ENCODE assay signal across 19 cellular contexts in the genomic region with DNA sequence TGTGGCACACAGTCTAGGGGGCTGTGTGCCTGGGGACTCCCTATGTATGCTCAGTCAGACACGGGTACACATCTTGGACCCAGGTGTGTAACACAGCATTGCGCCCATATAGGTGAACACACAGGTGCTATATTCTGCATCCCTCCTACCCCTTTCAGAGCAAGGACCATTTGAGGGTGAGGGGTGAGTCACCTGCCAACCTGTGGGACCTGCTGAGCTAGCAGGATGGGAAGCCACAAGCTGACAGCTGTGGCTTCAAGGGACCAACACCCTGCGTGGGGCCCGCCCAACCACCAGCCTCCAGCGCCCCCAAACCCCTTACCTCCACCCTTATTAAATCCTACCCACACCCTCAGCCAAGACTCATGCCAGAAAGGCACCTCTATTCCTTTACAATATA. TPM values are rescaled to one million over a fixed set of nuclear protein-coding genes. Genes with fewer than 3 reads are reported as not detected.
DNase-seq lines count a peak whose midpoint lies in the region; ATAC-seq, FAIRE-seq and TF ChIP-seq lines count a peak whose summit lies in the region.
"Had no signal": no experiment of that assay in that cellular context is flagged by ENCODE, and none has a peak within 500 bp of the region (broad histone marks: within the 10 kb centered on the region; RNA-seq: fewer than 3 reads in every experiment).

No MANE protein-coding gene starts in this region.

- no peaks in the 10 kb centered on the region for H3K27me3 Mint-ChIP-seq in activated T-cell treated with anti-CD3 and anti-CD28 coated beads, Interleukin-2, amount 50 U/mL, for 72 hours (ENCODE audit: low read depth)
- peaks cover 0 to 11% (median 0%) of the 10 kb centered on the region in 5 donors for H3K27me3 Mint-ChIP-seq in naive thymus-derived CD4-positive, alpha-beta T cell

- no peaks in the 10 kb centered on the region for H3K27me3 ChIP-seq in naive thymus-derived CD4-positive, alpha-beta T cell (ENCODE audit: control insufficient read depth in 2 of 2, insufficient read depth in 2 of 2, low read length in 2 of 2)
- H3K27me3 ChIP-seq: neutrophil, testis had no signal

- ATAC-seq in activated T-cell treated with anti-CD3 and anti-CD28 coated beads, Interleukin-2, amount 50 U/mL, for 72 hours (replicated peaks in 1 of 2) = no peak
- no peak for ATAC-seq in naive thymus-derived CD4-positive, alpha-beta T cell
- ATAC-seq: HCT116, lower lobe of right lung, sciatic nerve had no signal

- no peak for FAIRE-seq in frontal cortex (lab: Jason Lieb, UNC)

- peak overlapping the region in 1 of 2 donors; percentile 31 for H3K4me3 Mint-ChIP-seq in activated T-cell treated with anti-CD3 and anti-CD28 coated beads, Interleukin-2, amount 50 U/mL, for 72 hours
- H3K4me3 Mint-ChIP-seq in naive thymus-derived CD4-positive, alpha-beta T cell = peak overlapping the region; percentile 54 to 89 (median 84)

- H3K36me3 ChIP-seq in HEK293 (ENCODE audit: control insufficient read depth in 2 of 2, insufficient read depth in 1 of 2, low read length in 2 of 2) = no peaks in the 10 kb centered on the region
- H3K36me3 ChIP-seq in naive thymus-derived CD4-positive, alpha-beta T cell (ENCODE audit: control insufficient read depth in 2 of 3, insufficient read depth in 3 of 3, low read length in 3 of 3) = no peaks in the 10 kb centered on the region
- H3K36me3 ChIP-seq: lower lobe of right lung, neutrophil had no signal

- 0 out of 2 replicates have a peak, but pooled peaks cover 3% of the 10 kb centered on the region for H3K4me1 ChIP-seq in HEK293 (ENCODE audit: control insufficient read depth, insufficient read depth, low read length)
- H3K4me1 ChIP-seq in naive thymus-derived CD4-positive, alpha-beta T cell (ENCODE audit: control insufficient read depth in 2 of 2, insufficient read depth in 2 of 2, low read length in 2 of 2) = peaks cover 34 to 44% of the 10 kb centered on the region in 2 donors
- H3K4me1 ChIP-seq: testis had no signal

- H3K4me1 Mint-ChIP-seq in activated T-cell treated with anti-CD3 and anti-CD28 coated beads, Interleukin-2, amount 50 U/mL, for 72 hours (ENCODE audit: low read depth) = peaks cover 49% of the 10 kb centered on the region
- H3K4me1 Mint-ChIP-seq in naive thymus-derived CD4-positive, alpha-beta T cell = peaks cover 31 to 54% (median 45%) of the 10 kb centered on the region in 7 donors

- intact Hi-C loops in naive thymus-derived CD4-positive, alpha-beta T cell (cut with micrococcal nuclease) = loop anchor here in 1 of 2 donors (5.0 kb wide), 1 partner anchor 95 kb away; no protein-coding TSS in a partner anchor

- TF ChIP-seq CTCF in HEK293 (tag by site-specific recombination; IDR thresholded peaks at IDR 0.05) = no peak

- H3K9me3 Mint-ChIP-seq in activated T-cell treated with anti-CD3 and anti-CD28 coated beads, Interleukin-2, amount 50 U/mL, for 72 hours = no peaks in the 10 kb centered on the region
- H3K9me3 Mint-ChIP-seq in naive thymus-derived CD4-positive, alpha-beta T cell = no peaks in the 10 kb centered on the region

- H3K9me3 ChIP-seq in HEK293 (ENCODE audit: control insufficient read depth, insufficient read depth, low read depth, low read length) = no peaks in the 10 kb centered on the region
- H3K9me3 ChIP-seq in naive thymus-derived CD4-positive, alpha-beta T cell (ENCODE audit: control insufficient read depth in 2 of 3, low read length in 3 of 3) = no peaks in the 10 kb centered on the region
- H3K9me3 ChIP-seq: lower lobe of right lung, neutrophil, testis had no signal

- POLR2A ChIA-PET in HEK293 (lab: Yijun Ruan, JAX) = no interaction called here
- POLR2A ChIA-PET in naive thymus-derived CD4-positive, alpha-beta T cell (lab: Charles Lee) = interaction anchor here (0.9 to 6.1 kb wide), 10 partner anchors 9 to 57 kb away, joined by 3 to 102 read pairs (median 7); partner anchors contain the start of genes AQP3 and NOL6

- H3K27ac Mint-ChIP-seq in activated T-cell treated with anti-CD3 and anti-CD28 coated beads, Interleukin-2, amount 50 U/mL, for 72 hours = no peak overlapping the region
- H3K27ac Mint-ChIP-seq in naive thymus-derived CD4-positive, alpha-beta T cell = peak overlapping the region; percentile 90 to 99 (median 97)

- DNase-seq in T-helper 2 cell (peak in 3 of 5 experiments; percentile 14 to 59 (median 54)), frontal cortex (ENCODE audit: low spot score in 2 of 2) (no peak), middle frontal gyrus (ENCODE audit: extremely low spot score, low spot score) (no peak), Ammon's horn (ENCODE audit: low spot score) (no peak), NCI-H774 (lab: John Stamatoyannopoulos, UW) (no peak)
- peak; percentile 18 to 29 for DNase-seq in activated T-cell treated with anti-CD3 and anti-CD28 coated beads, Interleukin-2, amount 50 U/mL, for 72 hours
- DNase-seq in naive thymus-derived CD4-positive, alpha-beta T cell = peak in 6 of 9 donors; percentile 11 to 34 (median 26)
- DNase-seq: COR-L47, hypothalamus, lower lobe of right lung, NCI-H1930, testis had no signal

- no peak overlapping the region for H3K4me3 ChIP-seq in HEK293 (ENCODE audit: low read depth, low read length)
- peak overlapping the region; percentile 14 for H3K4me3 ChIP-seq in naive thymus-derived CD4-positive, alpha-beta T cell (ENCODE audit: low read length)
- H3K4me3 ChIP-seq: lower lobe of right lung, testis had no signal

- H3K36me3 Mint-ChIP-seq in activated T-cell treated with anti-CD3 and anti-CD28 coated beads, Interleukin-2, amount 50 U/mL, for 72 hours (ENCODE audit: insufficient read depth in 2 of 2) = no peaks in the 10 kb centered on the region
- H3K36me3 Mint-ChIP-seq in naive thymus-derived CD4-positive, alpha-beta T cell = no peaks in the 10 kb centered on the region

- CTCF ChIA-PET in HEK293 (lab: Yijun Ruan, JAX) = interaction anchor here (0.7 to 6.4 kb wide), 7 partner anchors 10 to 63 kb away, joined by 3 to 51 read pairs (median 16); partner anchors contain the start of genes AQP3 and AQP7
- CTCF ChIA-PET in naive thymus-derived CD4-positive, alpha-beta T cell (lab: Charles Lee) = interaction anchor here (1.0 to 12.1 kb wide), 9 partner anchors 12 to 79 kb away, joined by 3 to 134 read pairs (median 8); partner anchors contain the start of gene AQP3

- no peak overlapping the region for H3K27ac ChIP-seq in HEK293 (ENCODE audit: extremely low read depth, low read depth, low read length)
- H3K27ac ChIP-seq in naive thymus-derived CD4-positive, alpha-beta T cell (ENCODE audit: low read depth, low read length) = peak overlapping the region; percentile 75
- H3K27ac ChIP-seq: HL-60, neutrophil, testis had no signal

TF ChIP-seq in HEK293, 187 proteins besides CTCF, POLR2A, EP300 and RAD21:
- TF ChIP-seq, protein P1, sequence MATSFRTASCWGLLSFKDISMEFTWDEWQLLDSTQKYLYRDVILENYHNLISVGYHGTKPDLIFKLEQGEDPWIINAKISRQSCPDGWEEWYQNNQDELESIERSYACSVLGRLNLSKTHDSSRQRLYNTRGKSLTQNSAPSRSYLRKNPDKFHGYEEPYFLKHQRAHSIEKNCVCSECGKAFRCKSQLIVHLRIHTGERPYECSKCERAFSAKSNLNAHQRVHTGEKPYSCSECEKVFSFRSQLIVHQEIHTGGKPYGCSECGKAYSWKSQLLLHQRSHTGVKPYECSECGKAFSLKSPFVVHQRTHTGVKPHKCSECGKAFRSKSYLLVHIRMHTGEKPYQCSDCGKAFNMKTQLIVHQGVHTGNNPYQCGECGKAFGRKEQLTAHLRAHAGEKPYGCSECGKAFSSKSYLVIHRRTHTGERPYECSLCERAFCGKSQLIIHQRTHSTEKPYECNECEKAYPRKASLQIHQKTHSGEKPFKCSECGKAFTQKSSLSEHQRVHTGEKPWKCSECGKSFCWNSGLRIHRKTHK (tag by site-specific recombination; IDR thresholded peaks at IDR 0.05) = no peak
- TF ChIP-seq SCRT2 (tag by site-specific recombination; IDR thresholded peaks at IDR 0.05) (peak; percentile 78), SCRT1 (tag by site-specific recombination; IDR thresholded peaks at IDR 0.05; ENCODE audit: borderline replicate concordance) (peak; percentile 80; the same call in 1 of the 2 replicates), ZXDB (tag by site-specific recombination; IDR thresholded peaks at IDR 0.05) (no peak)

RNA-seq across cellular contexts. Expression of gene AQP7, which starts 14.6 kb away (rescaled TPM):
- total RNA-seq in activated T-cell treated with anti-CD3 and anti-CD28 coated beads, Interleukin-2, amount 50 U/mL, for 72 hours = not detected
- total RNA-seq in naive thymus-derived CD4-positive, alpha-beta T cell = 1 to 10 TPM in 3 of 5 experiments, under 1 TPM in 2; 0.32 to 1.9 (median 1.1) TPM
- under 1 TPM in 1 of 2 donors, not detected in 1; 0.53 TPM for polyA plus RNA-seq in naive thymus-derived CD4-positive, alpha-beta T cell
- not detected for total RNA-seq in frontal cortex
- total RNA-seq: epithelial cell of proximal tubule, LHCN-M2 had no signal

RNA-seq across cellular contexts. Expression of gene AQP3, which starts 30.4 kb away (rescaled TPM):
- total RNA-seq in activated T-cell treated with anti-CD3 and anti-CD28 coated beads, Interleukin-2, amount 50 U/mL, for 72 hours = 10 to 100 TPM; 12.0 to 17.8 TPM
- total RNA-seq in naive thymus-derived CD4-positive, alpha-beta T cell = 100 to 1,000 TPM in 3 of 5 experiments, 10 to 100 TPM in 2; 53.3 to 173 (median 110) TPM
- polyA plus RNA-seq in naive thymus-derived CD4-positive, alpha-beta T cell = 100 to 1,000 TPM; 178 to 252 TPM
- not detected for total RNA-seq in frontal cortex

RNA-seq across cellular contexts. Expression of gene NOL6, which starts 56.7 kb away (rescaled TPM):
- total RNA-seq in activated T-cell treated with anti-CD3 and anti-CD28 coated beads, Interleukin-2, amount 50 U/mL, for 72 hours = 10 to 100 TPM; 26.1 to 30.1 TPM
- total RNA-seq in naive thymus-derived CD4-positive, alpha-beta T cell = 10 to 100 TPM; 34.0 to 48.0 (median 44.0) TPM
- 10 to 100 TPM; 14.2 to 30.0 TPM for polyA plus RNA-seq in naive thymus-derived CD4-positive, alpha-beta T cell
- 13.9 TPM for total RNA-seq in frontal cortex

Comparison
In these comparisons a context has a peak if more than half of its experiments do, and no peak if none do; other contexts are left out.
1. DNase-seq: peak in T-helper 2 cell (3 of 5), activated T-cell treated with anti-CD3 and anti-CD28 coated beads, Interleukin-2, amount 50 U/mL, for 72 hours (2 of 2) and naive thymus-derived CD4-positive, alpha-beta T cell (6 of 9); none in frontal cortex (0 of 2), middle frontal gyrus (single experiment), Ammon's horn (single experiment) and NCI-H774 (single experiment).
2. RNA of gene AQP3, which starts 30.4 kb away (total RNA-seq): 53.3 to 173 TPM in naive thymus-derived CD4-positive, alpha-beta T cell and 12.0 to 17.8 TPM in activated T-cell treated with anti-CD3 and anti-CD28 coated beads, Interleukin-2, amount 50 U/mL, for 72 hours; not detected in frontal cortex (single experiment); every median in the first group is over 10 times any median in the second.